ENCODE assay signal across 10 cellular contexts in genomic region chr2:222862915-222863544, GRCh38. TPM values are rescaled to one million over a fixed set of nuclear protein-coding genes. Genes with fewer than 3 reads are reported as not detected.
DNase-seq lines count a peak whose midpoint lies in the region; ATAC-seq and TF ChIP-seq lines count a peak whose summit lies in the region.
"Had no signal": no experiment of that assay in that cellular context is flagged by ENCODE, and none has a peak within 500 bp of the region (broad histone marks: within the 10 kb centered on the region; RNA-seq: fewer than 3 reads in every experiment).

No MANE protein-coding gene starts in this region.

- H3K36me3 ChIP-seq in left ventricle myocardium inferior (no peaks in the 10 kb centered on the region), iPS-20b (ENCODE audit: insufficient read depth, low read depth, low read length) (no peaks in the 10 kb centered on the region), vagina (no peaks in the 10 kb centered on the region)

- no peak for DNase-seq in left ventricle myocardium inferior
- no peak for DNase-seq in cardiac septum (ENCODE audit: low spot score)
- DNase-seq in astrocyte of the spinal cord (ENCODE audit: low read depth, low spot score) = no peak
- DNase-seq in NCI-H524 treated with DMSO at 0.1 percent for 48 hours (lab: John Stamatoyannopoulos, UW) = no peak
- no peak for DNase-seq in vagina (ENCODE audit: extremely low spot score in 2 of 2)
- DNase-seq in COLO668 (lab: John Stamatoyannopoulos, UW; ENCODE audit: unreplicated experiment) = no peak
- DNase-seq: natural killer cell, WERI-Rb-1 had no signal

- ATAC-seq in HG03175 (IDR thresholded peaks at IDR 0.05; ENCODE audit: unreplicated experiment) = no peak
- ATAC-seq: natural killer cell had no signal

- H3K4me1 ChIP-seq in left ventricle myocardium inferior (peaks cover 87% of the 10 kb centered on the region), iPS-20b (ENCODE audit: insufficient read depth, low read length) (peaks cover 43% of the 10 kb centered on the region), vagina (peaks cover 54% of the 10 kb centered on the region)

- peak overlapping the region; percentile 89 for H3K4me3 ChIP-seq in left ventricle myocardium inferior
- peak overlapping the region; percentile 91 for H3K4me3 ChIP-seq in astrocyte of the spinal cord (ENCODE audit: low read depth, low read length)
- H3K4me3 ChIP-seq in iPS-20b (ENCODE audit: low read length) = peak overlapping the region; percentile 89
- H3K4me3 ChIP-seq in vagina = no peak overlapping the region

- in situ Hi-C loops in astrocyte of the spinal cord (cut with HindIII; ENCODE audit: low sequenced_read_pairs) = no loop called here

- H3K9ac ChIP-seq in iPS-20b (ENCODE audit: low read depth, low read length) = peak overlapping the region; percentile 90; the same call in 1 of the 2 replicates

- TF ChIP-seq CTCF in left ventricle myocardium inferior (IDR thresholded peaks at IDR 0.05; ENCODE audit: borderline replicate concordance) (no peak), astrocyte of the spinal cord (IDR thresholded peaks at IDR 0.05; ENCODE audit: low read depth, low read length) (no peak), vagina (IDR thresholded peaks at IDR 0.05) (no peak)

- no peak for TF ChIP-seq POLR2A in vagina (IDR thresholded peaks at IDR 0.05)

- H3K27ac ChIP-seq in left ventricle myocardium inferior (replicated peaks) (peak overlapping the region; percentile 98), iPS-20b (ENCODE audit: low read length) (no peak overlapping the region), vagina (no peak overlapping the region)
- H3K27ac ChIP-seq: WERI-Rb-1 had no signal

- intact Hi-C loops in left ventricle myocardium inferior (cut with micrococcal nuclease) = loop anchor here (5.0 kb wide), 2 partner anchors 39 to 156 kb away; no protein-coding TSS in a partner anchor
- intact Hi-C loops in cardiac septum (cut with DNase I) = no loop called here
- intact Hi-C loops in vagina (cut with DNase I) = no loop called here

- H3K9me3 ChIP-seq in left ventricle myocardium inferior (replicated peaks) (no peaks in the 10 kb centered on the region), iPS-20b (ENCODE audit: insufficient read depth, low read depth, low read length) (no peaks in the 10 kb centered on the region), vagina (no peaks in the 10 kb centered on the region)

- no peaks in the 10 kb centered on the region for H3K27me3 ChIP-seq in left ventricle myocardium inferior (ENCODE audit: low read depth)
- no peaks in the 10 kb centered on the region for H3K27me3 ChIP-seq in iPS-20b (ENCODE audit: insufficient read depth, low read length)
- H3K27me3 ChIP-seq in vagina = no peaks in the 10 kb centered on the region

RNA-seq across cellular contexts. Expression of gene ACSL3, which starts 2.2 kb away (rescaled TPM):
- 50.1 TPM for total RNA-seq in left ventricle myocardium inferior
- total RNA-seq in cardiac septum = 37.4 TPM
- total RNA-seq in vagina = 60.4 TPM

Comparison
In these comparisons a context has a peak if more than half of its experiments do, and no peak if none do; other contexts are left out.
1. H3K4me3 ChIP-seq: peak in left ventricle myocardium inferior (single experiment), astrocyte of the spinal cord (single experiment) and iPS-20b (single experiment); none in vagina (0 of 2).